Comparison of ENCODE assay signal across 8 cellular contexts in the genomic region with DNA sequence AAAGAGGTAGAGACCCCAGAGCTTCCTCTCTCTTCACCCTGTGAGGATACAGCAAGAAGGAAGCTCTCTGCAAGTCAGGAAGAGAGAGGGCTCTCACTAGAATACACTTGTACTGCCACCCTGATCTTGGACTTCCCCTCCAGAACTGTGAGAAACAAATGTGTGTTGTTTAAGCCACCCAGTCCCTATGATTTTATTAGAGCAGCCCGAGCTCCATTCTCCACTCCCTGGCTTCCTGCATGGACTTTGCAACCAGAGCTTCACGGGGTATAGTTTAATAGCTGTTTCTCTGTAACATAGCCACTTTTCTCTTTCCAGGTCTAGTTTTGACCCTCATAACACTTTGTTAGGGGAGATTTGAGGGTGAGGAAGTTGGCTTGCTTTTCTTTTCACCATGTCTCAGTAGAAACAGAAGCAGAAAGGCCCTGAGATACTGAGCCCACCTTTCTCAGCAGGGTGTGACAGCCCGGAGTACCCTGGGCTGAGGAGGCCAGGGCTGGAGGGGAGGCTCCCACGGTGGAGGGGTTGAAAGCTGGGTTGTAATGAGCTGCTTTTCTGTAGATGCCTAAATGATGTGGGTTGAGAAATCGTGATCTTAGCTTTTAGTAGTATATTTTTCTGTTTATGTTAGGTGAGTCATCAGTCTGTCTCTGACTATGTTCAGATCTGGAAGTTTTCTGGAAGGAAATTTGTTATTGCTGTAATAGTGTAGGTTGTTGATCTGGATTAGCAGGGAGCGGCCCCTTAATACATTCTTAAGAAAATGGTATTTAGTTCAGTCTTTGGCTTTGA.
DNase-seq lines count a peak whose midpoint lies in the region; TF ChIP-seq lines count a peak whose summit lies in the region.

No MANE protein-coding gene starts in this region.

- WGBS in mesendoderm (ENCODE audit: extremely low coverage, insufficient coverage, low lambda C conversion rate): no CpG with 5 or more reads among the region's 6 CpGs

- no peaks in the 10 kb centered on the region for H3K79me2 ChIP-seq in mesendoderm (ENCODE audit: control insufficient read depth, insufficient read depth, low read length)

- no peak overlapping the region for H2BK120ac ChIP-seq in mesendoderm (ENCODE audit: low read depth, low read length)

- peak; percentile 27 for DNase-seq in GDM1 (lab: John Stamatoyannopoulos, UW)
- DNase-seq in MG63: peak; percentile 16
- peak; percentile 81 for DNase-seq in epithelial cell of esophagus (ENCODE audit: low read depth)
- peak; percentile 17 for DNase-seq in pulmonary artery endothelial cell (ENCODE audit: low read depth, low spot score)
- no peak for DNase-seq in mucosa of gallbladder (ENCODE audit: low spot score)
- DNase-seq in RPMI8226: no peak
- DNase-seq in mesendoderm: no peak
- DNase-seq in NCI-H446 (lab: John Stamatoyannopoulos, UW): no peak

- no peaks in the 10 kb centered on the region for H3K4me1 ChIP-seq in mesendoderm (ENCODE audit: control insufficient read depth, low read depth, low read length)

- no peak overlapping the region for H3K18ac ChIP-seq in mesendoderm (ENCODE audit: low read length)

- no peak overlapping the region for H2BK15ac ChIP-seq in mesendoderm (replicated peaks; ENCODE audit: low read depth)

- H3K27ac ChIP-seq in mesendoderm (ENCODE audit: low read depth, low read length): no peak overlapping the region

- H3K56ac ChIP-seq in mesendoderm (ENCODE audit: low read length): no peak overlapping the region

- no peak overlapping the region for H3K9ac ChIP-seq in mesendoderm (ENCODE audit: low read length)

- H4K5ac ChIP-seq in mesendoderm (ENCODE audit: low read length): no peak overlapping the region

- TF ChIP-seq CTCF in epithelial cell of esophagus (IDR thresholded peaks at IDR 0.05; ENCODE audit: insufficient read depth, low read depth, low read length, missing control alignments): no peak

- no peak overlapping the region for H3K4me2 ChIP-seq in mesendoderm (ENCODE audit: low read length)

- no peak overlapping the region for H2AK5ac ChIP-seq in mesendoderm (ENCODE audit: low read length)

- H3K27me3 ChIP-seq in MG63 (no peaks in the 10 kb centered on the region), mesendoderm (ENCODE audit: insufficient read depth, low read length, poor library complexity) (no peaks in the 10 kb centered on the region)

- H3K36me3 ChIP-seq in MG63: no peaks in the 10 kb centered on the region
- no peaks in the 10 kb centered on the region for H3K36me3 ChIP-seq in mesendoderm (ENCODE audit: control insufficient read depth, insufficient read depth, low read length)

- H4K8ac ChIP-seq in mesendoderm (ENCODE audit: low read depth, low read length): no peak overlapping the region

- no peak overlapping the region for H2BK5ac ChIP-seq in mesendoderm (ENCODE audit: low read length)

- no peak overlapping the region for H3K4ac ChIP-seq in mesendoderm (ENCODE audit: low read depth, low read length)

- H3K9me3 ChIP-seq in MG63: no peaks in the 10 kb centered on the region

- H3K4me3 ChIP-seq in MG63 (no peak overlapping the region), epithelial cell of esophagus (ENCODE audit: low read length) (no peak overlapping the region), mesendoderm (ENCODE audit: low read length) (no peak overlapping the region)

- no peaks in the 10 kb centered on the region for H3K79me1 ChIP-seq in mesendoderm (ENCODE audit: low read length)

- no peak overlapping the region for H3K23ac ChIP-seq in mesendoderm (ENCODE audit: low read length)

Comparison
In these comparisons a context has a peak if more than half of its experiments do, and no peak if none do; other contexts are left out.
1. DNase-seq: peak in GDM1 (single experiment), MG63 (single experiment), epithelial cell of esophagus (single experiment) and pulmonary artery endothelial cell (single experiment); none in mucosa of gallbladder (single experiment), RPMI8226 (single experiment), mesendoderm (single experiment) and NCI-H446 (0 of 2).